ENCODE assay signal across 9 cellular contexts in genomic region chr9:136339173-136339957, GRCh38. TPM values are rescaled to one million over a fixed set of nuclear protein-coding genes. Genes with fewer than 3 reads are reported as not detected.
DNase-seq lines count a peak whose midpoint lies in the region; FAIRE-seq and TF ChIP-seq lines count a peak whose summit lies in the region.
"Had no signal": no experiment of that assay in that cellular context is flagged by ENCODE, and none has a peak within 500 bp of the region (broad histone marks: within the 10 kb centered on the region; RNA-seq: fewer than 3 reads in every experiment).

No MANE protein-coding gene starts in this region.

- peak; percentile 99 for TF ChIP-seq CTCF in C4-2B (conservative IDR thresholded peaks at IDR 0.05)
- peak; percentile 86 for TF ChIP-seq CTCF in GM13976 (IDR thresholded peaks at IDR 0.05; ENCODE audit: borderline replicate concordance, control extremely low read depth, extremely low read depth, insufficient read depth, missing control alignments)
- TF ChIP-seq CTCF in OCI-LY3 (IDR thresholded peaks at IDR 0.05; ENCODE audit: low read depth, low read length) = peak; percentile 91
- TF ChIP-seq CTCF in bronchial epithelial cell (IDR thresholded peaks at IDR 0.05; ENCODE audit: insufficient read depth, low read length, severe bottlenecking) = peak; percentile 95
- peak; percentile 63 to 87 (median 72) for TF ChIP-seq CTCF in thyroid gland (IDR thresholded peaks at IDR 0.05)

- H3K4me2 ChIP-seq in OCI-LY3 (ENCODE audit: low read length) = no peak overlapping the region

- WGBS in thyroid gland, 2 donors = 73 to 79% methylated on average over 25 to 30 of the region's 32 CpGs

- no peaks in the 10 kb centered on the region for H4K20me1 ChIP-seq in OCI-LY3 (ENCODE audit: insufficient read depth, low read length)

- no peak for TF ChIP-seq POLR2A in thyroid gland (IDR thresholded peaks at IDR 0.05)

- intact Hi-C loops in thyroid gland (cut with DNase I) = no loop called here

- no peaks in the 10 kb centered on the region for H3K79me2 ChIP-seq in OCI-LY3 (ENCODE audit: low read length)

- H3K27ac ChIP-seq in C4-2B (no peak overlapping the region), OCI-LY3 (ENCODE audit: low read length) (no peak overlapping the region), thyroid gland (no peak overlapping the region)
- H3K27ac ChIP-seq: skin epidermis had no signal

- no peak overlapping the region for H3K9ac ChIP-seq in OCI-LY3 (ENCODE audit: low read length)

- H3K36me3 ChIP-seq in OCI-LY3 (replicated peaks; ENCODE audit: low read depth, low read length) (no peaks in the 10 kb centered on the region), bronchial epithelial cell (ENCODE audit: control insufficient read depth, insufficient read depth, low read length) (peaks cover 1% of the 10 kb centered on the region), thyroid gland (no peaks in the 10 kb centered on the region)

- in situ Hi-C loops in GM13976 (cut with MboI; ENCODE audit: low sequenced_read_pairs, unreplicated experiment) = no loop called here

- H3K4me1 ChIP-seq in OCI-LY3 (ENCODE audit: low read length) = no peaks in the 10 kb centered on the region
- peaks cover 4 to 13% of the 10 kb centered on the region in 2 donors for H3K4me1 ChIP-seq in thyroid gland

- no peak for FAIRE-seq in bronchial epithelial cell (lab: Jason Lieb, UNC)

- H3K4me3 ChIP-seq in OCI-LY3 (ENCODE audit: low read length) (no peak overlapping the region), bronchial epithelial cell (ENCODE audit: low read depth, low read length) (no peak overlapping the region), thyroid gland (replicated peaks in 1 of 3) (no peak overlapping the region)
- H3K4me3 ChIP-seq: skin epidermis had no signal

- H3K27me3 ChIP-seq in OCI-LY3 (ENCODE audit: low read depth, low read length) = no peaks in the 10 kb centered on the region
- H3K27me3 ChIP-seq in bronchial epithelial cell (ENCODE audit: control insufficient read depth, insufficient read depth, low read length) = peaks cover 2% of the 10 kb centered on the region
- H3K27me3 ChIP-seq in thyroid gland = no peaks in the 10 kb centered on the region

- H2AFZ ChIP-seq in OCI-LY3 (ENCODE audit: low read depth, low read length) = no peak overlapping the region

- H3K9me3 ChIP-seq in OCI-LY3 (ENCODE audit: insufficient read depth, low read length) = no peaks in the 10 kb centered on the region
- no peaks in the 10 kb centered on the region for H3K9me3 ChIP-seq in thyroid gland

- DNase-seq in GM13976 (ENCODE audit: low spot score) (peak; percentile 89), bronchial epithelial cell (ENCODE audit: low read depth) (peak; percentile 36), kidney tubule cell (ENCODE audit: low spot score) (peak; percentile 64), thyroid gland (peak; percentile 67 to 70), NCI-H1105 (lab: John Stamatoyannopoulos, UW) (no peak), T1000 (lab: John Stamatoyannopoulos, UW) (no peak)

RNA-seq across cellular contexts. Expression of gene GPSM1, which starts 12.0 kb away (rescaled TPM):
- total RNA-seq in bronchial epithelial cell (12.3 and 13.4 TPM in 2 replicates), thyroid gland (10 to 100 TPM in 3 of 4 donors, 1 to 10 TPM in 1; 5.9 to 18.1 (median 12.2) TPM)

RNA-seq across cellular contexts. Expression of gene DNLZ, which starts 24.2 kb away (rescaled TPM):
- 14.5 and 17.4 TPM in 2 replicates for total RNA-seq in bronchial epithelial cell
- 10 to 100 TPM; 16.2 to 58.4 (median 23.1) TPM for total RNA-seq in thyroid gland

RNA-seq across cellular contexts. Expression of gene CARD9, which starts 34.1 kb away (rescaled TPM):
- total RNA-seq in bronchial epithelial cell = 0.51 and 0.53 TPM in 2 replicates
- total RNA-seq in thyroid gland = 1 to 10 TPM in 1 of 4 donors, under 1 TPM in 3; 0.27 to 1.5 (median 0.74) TPM

RNA-seq across cellular contexts. Expression of gene CCDC187, which starts 35.5 kb away (rescaled TPM):
- total RNA-seq in bronchial epithelial cell (not detected in 2 replicates), thyroid gland (1 to 10 TPM; 5.2 to 9.1 (median 6.2) TPM)

Comparison
In these comparisons a context has a peak if more than half of its experiments do, and no peak if none do; other contexts are left out.
1. DNase-seq: peak in GM13976 (single experiment), bronchial epithelial cell (single experiment), kidney tubule cell (single experiment) and thyroid gland (2 of 2); none in NCI-H1105 (single experiment) and T1000 (single experiment).
2. Peak in every context shown above with its lines, with median percentiles within 50 percentile points of each other: CTCF ChIP-seq.